ENCODE assay signal across 34 cellular contexts in the genomic region with DNA sequence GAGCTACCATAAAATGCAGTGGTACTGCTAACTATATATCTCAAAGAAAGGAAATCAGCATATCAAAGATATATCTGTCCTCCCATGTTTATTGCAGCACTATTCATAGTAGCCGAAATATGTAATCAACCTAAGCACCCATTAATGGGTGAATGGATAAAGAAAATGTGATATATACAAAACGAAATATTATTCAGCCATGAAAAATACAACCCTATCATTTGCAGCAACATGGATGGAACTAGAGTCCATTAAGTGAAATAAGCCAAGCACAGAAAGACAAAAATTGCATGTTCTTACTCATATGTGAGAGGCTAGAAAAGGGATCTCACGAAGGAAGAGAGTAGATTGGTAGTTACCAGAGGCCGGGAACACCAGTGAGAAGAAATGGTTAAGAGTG.
"Had no signal": no experiment of that assay in that cellular context is flagged by ENCODE, and none has a peak within 500 bp of the region (broad histone marks: within the 10 kb centered on the region; RNA-seq: fewer than 3 reads in every experiment).

No MANE protein-coding gene starts in this region.

- H3K36me3 ChIP-seq: MG63 had no signal

- H3K9me3 ChIP-seq: MG63 had no signal

- H3K4me3 ChIP-seq: MG63 had no signal

- DNase-seq: Karpas-422, Kasumi-1, MG63, MM.1S, MV-4-11, NCI-H1048, NCI-H1092, NCI-H1092 treated with DMSO at 0.1 percent for 48 hours, NCI-H1105, NCI-H1105 treated with DMSO at 0.1 percent for 48 hours, NCI-H1417, NCI-H1417 treated with DMSO at 0.1 percent for 48 hours, NCI-H1436, NCI-H1436 treated with DMSO at 0.1 percent for 48 hours, NCI-H146, NCI-H1694, NCI-H1694 treated with DMSO at 0.1 percent for 48 hours, NCI-H187, NCI-H187 treated with DMSO at 0.1 percent for 48 hours, NCI-H1930, NCI-H2029, NCI-H2029 treated with DMSO at 0.1 percent for 48 hours, NCI-H2081, NCI-H2081 treated with DMSO at 0.1 percent for 48 hours, NCI-H2107, NCI-H2171, NCI-H2171 treated with DMSO at 0.1 percent for 48 hours, NCI-H2227 treated with DMSO at 0.1 percent for 48 hours, NCI-H226, NCI-H345, NCI-H446, NCI-H446 treated with DMSO at 0.1 percent for 48 hours, NCI-H510A, NCI-H510A treated with DMSO at 0.1 percent for 48 hours had no signal
